In the genomic region with DNA sequence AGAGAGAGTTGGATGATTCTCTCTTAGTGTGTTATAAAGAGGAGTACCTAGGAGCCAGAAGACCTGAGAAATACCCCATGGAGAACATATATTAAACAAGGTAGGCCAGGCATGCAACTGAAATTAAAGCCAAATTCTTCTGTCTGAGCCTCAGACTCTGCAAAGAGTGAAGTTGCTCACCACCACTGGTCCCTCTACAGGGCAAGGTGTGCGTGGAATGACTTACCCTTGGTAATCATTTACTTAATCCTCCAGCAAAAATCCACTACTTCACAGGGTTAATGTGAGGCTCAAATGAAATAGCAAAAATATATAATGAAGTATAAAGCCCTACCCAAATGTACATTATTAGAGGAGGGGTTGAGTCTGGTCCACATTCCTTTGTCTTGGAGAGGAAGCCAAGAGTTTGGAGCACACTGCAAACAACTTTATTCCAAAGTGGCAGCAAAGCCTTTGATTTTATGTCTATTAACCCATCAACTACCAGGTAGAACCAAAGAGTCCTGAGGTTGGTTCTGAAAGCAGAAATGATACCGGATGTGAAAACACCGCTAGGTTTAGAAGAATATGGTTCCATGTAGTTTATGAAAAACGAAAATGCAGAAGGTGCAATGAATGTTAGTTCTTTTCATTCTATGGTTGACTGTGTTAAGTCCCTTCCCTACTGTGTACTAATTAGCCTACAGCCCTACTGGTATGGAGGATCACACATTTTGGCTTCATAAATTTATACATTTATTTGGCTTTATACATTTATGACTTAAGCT, we compare ENCODE assay signal across 13 cellular contexts. TPM values are rescaled to one million over a fixed set of nuclear protein-coding genes. Genes with fewer than 3 reads are reported as not detected.
DNase-seq lines count a peak whose midpoint lies in the region; ATAC-seq, FAIRE-seq and TF ChIP-seq lines count a peak whose summit lies in the region.
"Had no signal": no experiment of that assay in that cellular context is flagged by ENCODE, and none has a peak within 500 bp of the region (broad histone marks: within the 10 kb centered on the region; RNA-seq: fewer than 3 reads in every experiment).

No MANE protein-coding gene starts in this region.

- H3K4me3 ChIP-seq in MM.1S (ENCODE audit: low read length), result no peak overlapping the region
- H3K4me3 ChIP-seq in uterus, result no peak overlapping the region
- no peak overlapping the region for H3K4me3 ChIP-seq in testis
- H3K4me3 ChIP-seq: ascending aorta had no signal

- peak overlapping the region; percentile 48 for H3K4me2 ChIP-seq in MM.1S (ENCODE audit: low read depth, low read length)

- peaks cover 19% of the 10 kb centered on the region for H3K4me1 Mint-ChIP-seq in activated CD8-positive, alpha-beta memory T cell treated with anti-CD3 and anti-CD28 coated beads, Interleukin-2, amount 10 ng/mL, durations not matched to agents 7 days and 5 days

- peak; percentile 14; the same call in 1 of the 2 replicates for TF ChIP-seq CTCF in MM.1S (IDR thresholded peaks at IDR 0.05; ENCODE audit: low read length)
- no peak for TF ChIP-seq CTCF in uterus (IDR thresholded peaks at IDR 0.05)
- no peak for TF ChIP-seq CTCF in testis (IDR thresholded peaks at IDR 0.05)

- peak; percentile 84 for FAIRE-seq in GM12892 (lab: Jason Lieb, UNC)
- FAIRE-seq: endothelial cell of umbilical vein had no signal

- H3K9me3 Mint-ChIP-seq in activated CD8-positive, alpha-beta memory T cell treated with anti-CD3 and anti-CD28 coated beads, Interleukin-2, amount 10 ng/mL, durations not matched to agents 7 days and 5 days (ENCODE audit: low read depth), result no peaks in the 10 kb centered on the region

- no peak overlapping the region for H3K4me3 Mint-ChIP-seq in activated CD8-positive, alpha-beta memory T cell treated with anti-CD3 and anti-CD28 coated beads, Interleukin-2, amount 10 ng/mL, durations not matched to agents 7 days and 5 days

- H3K9me2 ChIP-seq in MM.1S (replicated peaks; ENCODE audit: insufficient read depth, low read length), result no peaks in the 10 kb centered on the region

- H3K27ac ChIP-seq in MM.1S (ENCODE audit: low read length) (peak overlapping the region; percentile 73), uterus (no peak overlapping the region), testis (no peak overlapping the region)
- H3K27ac ChIP-seq: ascending aorta, C4-2B had no signal

- peaks cover 48% of the 10 kb centered on the region for H3K36me3 Mint-ChIP-seq in activated CD8-positive, alpha-beta memory T cell treated with anti-CD3 and anti-CD28 coated beads, Interleukin-2, amount 10 ng/mL, durations not matched to agents 7 days and 5 days

- intact Hi-C loops in uterus (cut with DNase I; ENCODE audit: low total_unique reads) (no loop called here), testis (cut with DNase I; ENCODE audit: low total_unique reads) (no loop called here)

- H3K27me3 ChIP-seq in MM.1S (replicated peaks; ENCODE audit: insufficient read depth, low read length), result no peaks in the 10 kb centered on the region
- H3K27me3 ChIP-seq in uterus, result no peaks in the 10 kb centered on the region
- no peaks in the 10 kb centered on the region for H3K27me3 ChIP-seq in testis
- H3K27me3 ChIP-seq: ascending aorta had no signal

- ATAC-seq in GM19372 (IDR thresholded peaks at IDR 0.05; ENCODE audit: low read depth, unreplicated experiment) (peak; percentile 59), HG02852 (IDR thresholded peaks at IDR 0.05; ENCODE audit: unreplicated experiment) (peak; percentile 83)
- ATAC-seq in activated CD8-positive, alpha-beta memory T cell treated with anti-CD3 and anti-CD28 coated beads, Interleukin-2, amount 10 ng/mL, durations not matched to agents 7 days and 5 days, result no peak

- CTCF ChIA-PET in activated CD8-positive, alpha-beta memory T cell treated with anti-CD3 and anti-CD28 coated beads, Interleukin-2, amount 10 ng/mL, durations not matched to agents 7 days and 5 days (lab: Charles Lee), result interaction anchor here (0.5 to 1.5 kb wide), 2 partner anchors 9 to 23 kb away, joined by 3 to 4 read pairs; a partner anchor contains a TSS

- peaks cover 52% of the 10 kb centered on the region for H3K79me2 ChIP-seq in MM.1S (ENCODE audit: low read length)

- H3K9ac ChIP-seq in MM.1S (ENCODE audit: low read length), result no peak overlapping the region; the same call in 1 of the 2 replicates

- H3F3A ChIP-seq in MM.1S (ENCODE audit: insufficient read depth, low read length), result peaks cover 50% of the 10 kb centered on the region

- DNase-seq in GM12892 (ENCODE audit: insufficient read length), result peak; percentile 44
- DNase-seq in MM.1S, result peak; percentile 82
- DNase-seq in uterus, result no peak
- no peak for DNase-seq in testis
- DNase-seq in activated CD8-positive, alpha-beta memory T cell treated with anti-CD3 and anti-CD28 coated beads, Interleukin-2, amount 10 ng/mL, durations not matched to agents 7 days and 5 days, result no peak
- DNase-seq in DMS79 (lab: John Stamatoyannopoulos, UW), result no peak
- DNase-seq: IMR-90 had no signal

- H4K20me1 ChIP-seq in MM.1S (ENCODE audit: insufficient read depth, low read length), result no peaks in the 10 kb centered on the region

- 86 to 95% methylated on average over 4 of the region's 4 CpGs for WGBS in testis, 2 donors

- TF ChIP-seq POLR2A in GM12892 (IDR thresholded peaks at IDR 0.05; ENCODE audit: low read depth, low read length), result no peak
- no peak for TF ChIP-seq POLR2A in uterus (IDR thresholded peaks at IDR 0.05)
- TF ChIP-seq POLR2A in testis (IDR thresholded peaks at IDR 0.05), result no peak

- H3K36me3 ChIP-seq in MM.1S (replicated peaks; ENCODE audit: insufficient read depth, low read length) (peaks cover 21% of the 10 kb centered on the region), uterus (no peaks in the 10 kb centered on the region), testis (ENCODE audit: low read depth, missing control alignments) (no peaks in the 10 kb centered on the region)

- H3K27ac Mint-ChIP-seq in activated CD8-positive, alpha-beta memory T cell treated with anti-CD3 and anti-CD28 coated beads, Interleukin-2, amount 10 ng/mL, durations not matched to agents 7 days and 5 days, result no peak overlapping the region

- H3K9me3 ChIP-seq in MM.1S (replicated peaks; ENCODE audit: insufficient read depth, low read length) (no peaks in the 10 kb centered on the region), uterus (no peaks in the 10 kb centered on the region), testis (no peaks in the 10 kb centered on the region)
- H3K9me3 ChIP-seq: ascending aorta had no signal

- no peaks in the 10 kb centered on the region for H3K27me3 Mint-ChIP-seq in activated CD8-positive, alpha-beta memory T cell treated with anti-CD3 and anti-CD28 coated beads, Interleukin-2, amount 10 ng/mL, durations not matched to agents 7 days and 5 days

- H3K4me1 ChIP-seq in MM.1S (ENCODE audit: low read length) (peaks cover 62% of the 10 kb centered on the region), uterus (no peaks in the 10 kb centered on the region), testis (no peaks in the 10 kb centered on the region)
- H3K4me1 ChIP-seq: ascending aorta had no signal

- no peak overlapping the region for H2AFZ ChIP-seq in MM.1S (ENCODE audit: low read length)

RNA-seq across cellular contexts. Expression of a gene that starts 8.5 kb away (rescaled TPM):
- 230 TPM for polyA plus RNA-seq in GM12892 (2012; ENCODE audit: missing spikeins)
- 100 to 1,000 TPM in 3 of 4 donors, 10 to 100 TPM in 1; 97.6 to 474 (median 227) TPM for total RNA-seq in uterus
- 100 to 1,000 TPM; 170 to 216 TPM for total RNA-seq in testis
- 289 TPM for polyA plus RNA-seq in testis (ENCODE audit: insufficient read depth, low read depth, low replicate concordance)
- total RNA-seq in activated CD8-positive, alpha-beta memory T cell treated with anti-CD3 and anti-CD28 coated beads, Interleukin-2, amount 10 ng/mL, durations not matched to agents 7 days and 5 days, result 100 to 1,000 TPM; 185 to 200 TPM

RNA-seq across cellular contexts. Expression of a gene that starts 33.9 kb away (rescaled TPM):
- polyA plus RNA-seq in GM12892 (2012; ENCODE audit: missing spikeins), result 57.6 TPM
- 100 to 1,000 TPM in 1 of 4 donors, 10 to 100 TPM in 3; 59.4 to 178 (median 72.8) TPM for total RNA-seq in uterus
- total RNA-seq in testis, result 100 to 1,000 TPM in 1 of 2 donors, 10 to 100 TPM in 1; 56.6 to 124 TPM
- polyA plus RNA-seq in testis (ENCODE audit: insufficient read depth, low read depth, low replicate concordance), result 88.8 TPM
- total RNA-seq in activated CD8-positive, alpha-beta memory T cell treated with anti-CD3 and anti-CD28 coated beads, Interleukin-2, amount 10 ng/mL, durations not matched to agents 7 days and 5 days, result 100 to 1,000 TPM; 159 to 161 TPM

RNA-seq across cellular contexts. Expression of a gene that starts 41.4 kb away (rescaled TPM):
- polyA plus RNA-seq in GM12892 (2012; ENCODE audit: missing spikeins), result 17.7 TPM
- total RNA-seq in uterus (10 to 100 TPM in 2 of 4 donors, 1 to 10 TPM in 2; 2.6 to 47.0 (median 12.8) TPM), testis (10 to 100 TPM; 41.0 to 42.7 TPM)
- polyA plus RNA-seq in testis (ENCODE audit: insufficient read depth, low read depth, low replicate concordance), result 34.4 TPM
- 10 to 100 TPM; 40.3 to 44.8 TPM for total RNA-seq in activated CD8-positive, alpha-beta memory T cell treated with anti-CD3 and anti-CD28 coated beads, Interleukin-2, amount 10 ng/mL, durations not matched to agents 7 days and 5 days

RNA-seq across cellular contexts. Expression of a gene that starts 42.3 kb away (rescaled TPM):
- 69.0 TPM for polyA plus RNA-seq in GM12892 (2012; ENCODE audit: missing spikeins)
- total RNA-seq in uterus, result 10 to 100 TPM; 17.3 to 97.6 (median 38.1) TPM
- 10 to 100 TPM; 47.6 to 50.4 TPM for total RNA-seq in testis
- 55.5 TPM for polyA plus RNA-seq in testis (ENCODE audit: insufficient read depth, low read depth, low replicate concordance)
- 10 to 100 TPM; 59.3 to 60.6 TPM for total RNA-seq in activated CD8-positive, alpha-beta memory T cell treated with anti-CD3 and anti-CD28 coated beads, Interleukin-2, amount 10 ng/mL, durations not matched to agents 7 days and 5 days

RNA-seq across cellular contexts. Expression of a gene that starts 48.7 kb away (rescaled TPM):
- not detected for polyA plus RNA-seq in GM12892 (2012; ENCODE audit: missing spikeins)
- 1 to 10 TPM in 2 of 4 donors, not detected in 2; 5.0 to 5.5 TPM for total RNA-seq in uterus
- 1 to 10 TPM; 1.2 to 2.0 TPM for total RNA-seq in testis
- 2.1 TPM for polyA plus RNA-seq in testis (ENCODE audit: insufficient read depth, low read depth, low replicate concordance)
- total RNA-seq in activated CD8-positive, alpha-beta memory T cell treated with anti-CD3 and anti-CD28 coated beads, Interleukin-2, amount 10 ng/mL, durations not matched to agents 7 days and 5 days, result not detected
- total RNA-seq: ascending aorta, endothelial cell of umbilical vein, IMR-90, skeletal muscle tissue had no signal
- polyA plus RNA-seq: endothelial cell of umbilical vein, IMR-90 had no signal

Comparison
In these comparisons a context has a peak if more than half of its experiments do, and no peak if none do; other contexts are left out.
1. DNase-seq: peak in GM12892 (single experiment) and MM.1S (single experiment); none in uterus (0 of 2), testis (single experiment), activated CD8-positive, alpha-beta memory T cell treated with anti-CD3 and anti-CD28 coated beads, Interleukin-2, amount 10 ng/mL, durations not matched to agents 7 days and 5 days (single experiment) and DMS79 (single experiment).